ENCODE assay signal across 8 cellular contexts in genomic region chr2:74653589-74653984, GRCh38. TPM values are rescaled to one million over a fixed set of nuclear protein-coding genes. Genes with fewer than 3 reads are reported as not detected.
DNase-seq lines count a peak whose midpoint lies in the region; ATAC-seq and TF ChIP-seq lines count a peak whose summit lies in the region.

No MANE protein-coding gene starts in this region.

- no peaks in the 10 kb centered on the region for H3K36me3 Mint-ChIP-seq in activated T-helper 17 cell treated with anti-CD3 and anti-CD28 coated beads, Interleukin-2, amount 50 U/mL, for 72 hours (ENCODE audit: low read depth)

- no peak for TF ChIP-seq POLR2A in suprapubic skin (IDR thresholded peaks at IDR 0.05)

- no peaks in the 10 kb centered on the region for H3K36me3 ChIP-seq in iPS-20b (ENCODE audit: insufficient read depth, low read depth, low read length)
- peaks cover 2% of the 10 kb centered on the region for H3K36me3 ChIP-seq in suprapubic skin

- H3K4me1 Mint-ChIP-seq in activated T-helper 17 cell treated with anti-CD3 and anti-CD28 coated beads, Interleukin-2, amount 50 U/mL, for 72 hours, result peaks cover 18% of the 10 kb centered on the region

- H3K4me3 ChIP-seq in iPS-20b (ENCODE audit: low read length) (peak overlapping the region; percentile 64), suprapubic skin (peak overlapping the region; percentile 73)

- ATAC-seq in HG02970 (IDR thresholded peaks at IDR 0.05; ENCODE audit: low FRiP score, unreplicated experiment), result peak; percentile 27
- ATAC-seq in activated T-helper 17 cell treated with anti-CD3 and anti-CD28 coated beads, Interleukin-2, amount 50 U/mL, for 72 hours (replicated peaks), result peak; percentile 47

- 7% methylated on average over 15 of the region's 15 CpGs for WGBS in suprapubic skin

- H3K27me3 ChIP-seq in iPS-20b (ENCODE audit: insufficient read depth, low read length), result peaks cover 49% of the 10 kb centered on the region
- H3K27me3 ChIP-seq in suprapubic skin, result peaks cover 6% of the 10 kb centered on the region

- DNase-seq in NCI-H2029 treated with DMSO at 0.1 percent for 48 hours (lab: John Stamatoyannopoulos, UW) (peak; percentile 57), NCI-H2029 (lab: John Stamatoyannopoulos, UW) (no peak), suprapubic skin (ENCODE audit: low spot score in 2 of 2) (no peak), GM10266 (ENCODE audit: extremely low spot score) (no peak)
- no peak for DNase-seq in stimulated activated CD4-positive, alpha-beta T cell treated with anti-CD3 and anti-CD28 coated beads, Interleukin-15, amount 100 ng/mL, for 24 hours

- no peak for TF ChIP-seq EP300 in suprapubic skin (IDR thresholded peaks at IDR 0.05)

- no peaks in the 10 kb centered on the region for H3K9me3 Mint-ChIP-seq in activated T-helper 17 cell treated with anti-CD3 and anti-CD28 coated beads, Interleukin-2, amount 50 U/mL, for 72 hours

- H3K27ac ChIP-seq in iPS-20b (ENCODE audit: low read length), result no peak overlapping the region
- no peak overlapping the region for H3K27ac ChIP-seq in suprapubic skin

- TF ChIP-seq CTCF in suprapubic skin (IDR thresholded peaks at IDR 0.05) (no peak), GM10266 (IDR thresholded peaks at IDR 0.05; ENCODE audit: control insufficient read depth, insufficient read depth, low read depth, missing control alignments) (no peak)

- peak overlapping the region; percentile 75 for H3K4me3 Mint-ChIP-seq in activated T-helper 17 cell treated with anti-CD3 and anti-CD28 coated beads, Interleukin-2, amount 50 U/mL, for 72 hours

- H3K4me1 ChIP-seq in iPS-20b (ENCODE audit: insufficient read depth, low read length) (no peaks in the 10 kb centered on the region), suprapubic skin (peaks cover 12% of the 10 kb centered on the region)

- no peak overlapping the region; the same call in 1 of the 2 replicates for H3K9ac ChIP-seq in iPS-20b (ENCODE audit: low read depth, low read length)

- H3K9me3 ChIP-seq in iPS-20b (ENCODE audit: insufficient read depth, low read depth, low read length) (no peaks in the 10 kb centered on the region), suprapubic skin (no peaks in the 10 kb centered on the region)

- peaks cover 13% of the 10 kb centered on the region for H3K27me3 Mint-ChIP-seq in activated T-helper 17 cell treated with anti-CD3 and anti-CD28 coated beads, Interleukin-2, amount 50 U/mL, for 72 hours

- H3K27ac Mint-ChIP-seq in activated T-helper 17 cell treated with anti-CD3 and anti-CD28 coated beads, Interleukin-2, amount 50 U/mL, for 72 hours, result peak overlapping the region; percentile 56

RNA-seq across cellular contexts. Expression of gene SEMA4F, which starts 0.5 kb away (rescaled TPM):
- total RNA-seq in activated T-helper 17 cell treated with anti-CD3 and anti-CD28 coated beads, Interleukin-2, amount 50 U/mL, for 72 hours, result 1 to 10 TPM; 6.5 to 7.3 TPM
- 1 to 10 TPM; 3.5 to 8.2 (median 4.6) TPM for total RNA-seq in suprapubic skin

RNA-seq across cellular contexts. Expression of gene M1AP, which starts 5.5 kb away (rescaled TPM):
- not detected for total RNA-seq in activated T-helper 17 cell treated with anti-CD3 and anti-CD28 coated beads, Interleukin-2, amount 50 U/mL, for 72 hours
- 1 to 10 TPM in 1 of 4 donors, not detected in 3; 1.1 TPM for total RNA-seq in suprapubic skin
